In genomic region chr1:177706977-177707376, GRCh38 we compare ENCODE assay signal across 9 cellular contexts.
"Had no signal": no experiment of that assay in that cellular context is flagged by ENCODE, and none has a peak within 500 bp of the region (broad histone marks: within the 10 kb centered on the region; RNA-seq: fewer than 3 reads in every experiment).

No MANE protein-coding gene starts in this region.

- H2AFZ ChIP-seq: GM23338 had no signal

- ATAC-seq: GM23338, K562 had no signal

- FAIRE-seq: H1, H54, K562 had no signal

- H3K27ac ChIP-seq: HL-60 had no signal

- DNase-seq: H9, HCEC 1CT, IMR-90, KG1 had no signal

- H3K4me3 ChIP-seq: GM23338, K562 had no signal
